In genomic region chr17:79332011-79332410, GRCh38 we compare ENCODE assay signal across 21 cellular contexts.
"Had no signal": no experiment of that assay in that cellular context is flagged by ENCODE, and none has a peak within 500 bp of the region (broad histone marks: within the 10 kb centered on the region; RNA-seq: fewer than 3 reads in every experiment).

No MANE protein-coding gene starts in this region.

- H3K36me3 ChIP-seq: colonic mucosa, tibial artery, vagina had no signal

- H3K9me3 Mint-ChIP-seq: activated CD4-positive, alpha-beta T cell treated with anti-CD3 and anti-CD28 coated beads, Interleukin-2, amount 10 ng/mL, durations not matched to agents 24 days and 14 days; activated T-cell treated with anti-CD3 and anti-CD28 coated beads, Interleukin-2, amount 50 U/mL, for 72 hours; natural killer cell had no signal

- H3K4me1 Mint-ChIP-seq: activated CD4-positive, alpha-beta T cell treated with anti-CD3 and anti-CD28 coated beads, Interleukin-2, amount 10 ng/mL, durations not matched to agents 24 days and 14 days had no signal

- H3K27me3 ChIP-seq: body of pancreas, colonic mucosa, vagina had no signal

- H3K27ac ChIP-seq: body of pancreas, colonic mucosa, hepatocyte, tibial artery, vagina had no signal

- H3K27ac Mint-ChIP-seq: activated CD4-positive, alpha-beta T cell treated with anti-CD3 and anti-CD28 coated beads, Interleukin-2, amount 10 ng/mL, durations not matched to agents 24 days and 14 days; activated CD8-positive, alpha-beta T cell treated with anti-CD3 and anti-CD28 coated beads, Interleukin-2, amount 10 ng/mL, durations not matched to agents 7 days and 5 days; activated T-cell treated with anti-CD3 and anti-CD28 coated beads, Interleukin-2, amount 50 U/mL, for 72 hours; natural killer cell had no signal

- H3K9me3 ChIP-seq: body of pancreas, colonic mucosa, tibial artery, vagina had no signal

- FAIRE-seq: TTC549 had no signal

- H3K4me3 ChIP-seq: body of pancreas, colonic mucosa, hepatocyte, tibial artery, vagina had no signal

- H2AFZ ChIP-seq: hepatocyte had no signal

- H3K4me2 ChIP-seq: hepatocyte had no signal

- DNase-seq: activated CD4-positive, alpha-beta T cell treated with anti-CD3 and anti-CD28 coated beads, Interleukin-2, amount 10 ng/mL, durations not matched to agents 24 days and 14 days; activated CD4-positive, CD25-positive, alpha-beta regulatory T cell; activated CD8-positive, alpha-beta memory T cell treated with anti-CD3 and anti-CD28 coated beads, Interleukin-2, amount 50 U/mL, for 4 hours; activated CD8-positive, alpha-beta T cell treated with anti-CD3 and anti-CD28 coated beads, Interleukin-2, amount 10 ng/mL, durations not matched to agents 7 days and 5 days; activated gamma-delta T cell treated with Interleukin-2 at 50 U/mL for 16 hours; activated T-cell treated with anti-CD3 and anti-CD28 coated beads, Interleukin-2, amount 50 U/mL, for 72 hours; amniotic stem cell; body of pancreas; caudate nucleus; colonic mucosa; mesenchymal stem cell; natural killer cell; retina; stimulated activated CD4-positive, alpha-beta T cell treated with anti-CD3 and anti-CD28 coated beads, Interleukin-4, amount 100 ng/mL, for 1 hour; stimulated activated naive CD4-positive, alpha-beta T cell; tibial artery had no signal

- H3K27me3 Mint-ChIP-seq: activated CD4-positive, alpha-beta T cell treated with anti-CD3 and anti-CD28 coated beads, Interleukin-2, amount 10 ng/mL, durations not matched to agents 24 days and 14 days had no signal

- ATAC-seq: activated CD8-positive, alpha-beta T cell treated with anti-CD3 and anti-CD28 coated beads, Interleukin-2, amount 10 ng/mL, durations not matched to agents 7 days and 5 days; activated T-cell treated with anti-CD3 and anti-CD28 coated beads, Interleukin-2, amount 50 U/mL, for 72 hours; body of pancreas; esophagus mucosa; natural killer cell had no signal

- H3K4me1 ChIP-seq: body of pancreas, colonic mucosa, tibial artery, vagina had no signal

- H3K36me3 Mint-ChIP-seq: activated naive CD8-positive, alpha-beta T cell; natural killer cell had no signal

- H3K79me2 ChIP-seq: hepatocyte had no signal

- H3K4me3 Mint-ChIP-seq: activated CD4-positive, alpha-beta T cell treated with anti-CD3 and anti-CD28 coated beads, Interleukin-2, amount 10 ng/mL, durations not matched to agents 24 days and 14 days; activated CD8-positive, alpha-beta T cell treated with anti-CD3 and anti-CD28 coated beads, Interleukin-2, amount 10 ng/mL, durations not matched to agents 7 days and 5 days; activated naive CD8-positive, alpha-beta T cell; activated T-cell treated with anti-CD3 and anti-CD28 coated beads, Interleukin-2, amount 50 U/mL, for 72 hours; natural killer cell had no signal
